8 cellular contexts compared by ENCODE assay signal in genomic region chr7:114026486-114027089, GRCh38.
A peak's percentile ranks its signal among the peaks of the same experiment; 100 is the strongest.
DNase-seq lines count a peak whose midpoint lies in the region; ATAC-seq and TF ChIP-seq lines count a peak whose summit lies in the region.

No MANE protein-coding gene starts in this region.

- H3K27me3 Mint-ChIP-seq in endodermal cell (ENCODE audit: insufficient read depth) (no peaks in the 10 kb centered on the region), nephron (ENCODE audit: low read depth) (no peaks in the 10 kb centered on the region)

- H3K36me3 Mint-ChIP-seq in endodermal cell (ENCODE audit: low read depth) (no peaks in the 10 kb centered on the region), nephron (ENCODE audit: low read depth) (no peaks in the 10 kb centered on the region)

- no peak overlapping the region for H3K27ac Mint-ChIP-seq in endodermal cell
- no peak overlapping the region for H3K27ac Mint-ChIP-seq in nephron

- no peaks in the 10 kb centered on the region for H3K9me3 Mint-ChIP-seq in endodermal cell
- no peaks in the 10 kb centered on the region for H3K9me3 Mint-ChIP-seq in nephron

- TF ChIP-seq CTCF in heart right ventricle (IDR thresholded peaks at IDR 0.05), result peak; percentile 39 to 81 (median 70)
- peak; percentile 87 for TF ChIP-seq CTCF in endodermal cell (conservative IDR thresholded peaks at IDR 0.05)
- TF ChIP-seq CTCF in nephron (IDR thresholded peaks at IDR 0.05; ENCODE audit: unreplicated experiment in 3 of 3), result peak; percentile 60 to 76 (median 66)

- DNase-seq in heart right ventricle (peak in 1 of 2 donors; percentile 18), cardiac septum (ENCODE audit: low spot score) (no peak), HCEC 1CT (peak; percentile 38), LoVo (ENCODE audit: low spot score) (peak; percentile 86), RKO (ENCODE audit: low spot score) (peak; percentile 76), endodermal cell (no peak)

- H3K36me3 ChIP-seq in heart right ventricle (no peaks in the 10 kb centered on the region), endodermal cell (ENCODE audit: control insufficient read depth, insufficient read depth, low read length) (no peaks in the 10 kb centered on the region)

- no peaks in the 10 kb centered on the region for H3K4me1 Mint-ChIP-seq in endodermal cell
- no peaks in the 10 kb centered on the region for H3K4me1 Mint-ChIP-seq in nephron

- no peak overlapping the region for H3K9ac ChIP-seq in endodermal cell (ENCODE audit: extremely low read depth, low read length, poor library complexity, severe bottlenecking)

- H3K4me3 Mint-ChIP-seq in endodermal cell, result no peak overlapping the region
- H3K4me3 Mint-ChIP-seq in nephron, result no peak overlapping the region

- 0 to 4% methylated on average over 1 of the region's 1 CpG for WGBS in heart right ventricle, 2 donors
- WGBS in endodermal cell (ENCODE audit: insufficient coverage in 1 of 2, insufficient read length in 1 of 2), 2 experiments, result 14% methylated on average over 1 of the region's 1 CpG; no CpG with 5 or more reads in 1 of the 2 experiments

- no peak overlapping the region for H3K27ac ChIP-seq in heart right ventricle
- H3K27ac ChIP-seq in endodermal cell (ENCODE audit: low read depth, low read length), result no peak overlapping the region

- ATAC-seq in heart right ventricle, result no peak
- no peak for ATAC-seq in activated CD4-positive, CD25-positive, alpha-beta regulatory T cell treated with anti-CD3 and anti-CD28 coated beads, Interleukin-2, amount 50 U/mL, for 24 hours

- H3K4me3 ChIP-seq in heart right ventricle (no peak overlapping the region), endodermal cell (ENCODE audit: low read length) (no peak overlapping the region)

- H3K4me1 ChIP-seq in heart right ventricle (no peaks in the 10 kb centered on the region), endodermal cell (ENCODE audit: control insufficient read depth, insufficient read depth, low read length) (no peaks in the 10 kb centered on the region)

- intact Hi-C loops in heart right ventricle (cut with DNase I) (loop anchor here in 3 of 10 donors (5.0 to 10.0 kb wide), 3 partner anchors 252 to 1888 kb away; no protein-coding TSS in a partner anchor), cardiac septum (cut with DNase I) (loop anchor here (10.0 kb wide), 1 partner anchor 232 kb away; no protein-coding TSS in a partner anchor)

- H3K9me3 ChIP-seq in heart right ventricle (no peaks in the 10 kb centered on the region), endodermal cell (ENCODE audit: control insufficient read depth, low read length) (no peaks in the 10 kb centered on the region)

- no peaks in the 10 kb centered on the region for H3K27me3 ChIP-seq in heart right ventricle
- H3K27me3 ChIP-seq in endodermal cell (ENCODE audit: control insufficient read depth, insufficient read depth, low read length, poor library complexity, severe bottlenecking), result peaks cover 3% of the 10 kb centered on the region

Comparison
In these comparisons a context has a peak if more than half of its experiments do, and no peak if none do; other contexts are left out.
1. DNase-seq: peak in HCEC 1CT (single experiment), LoVo (single experiment) and RKO (single experiment); none in cardiac septum (single experiment) and endodermal cell (single experiment).
2. Peak in every context shown above with its lines, with median percentiles within 50 percentile points of each other: CTCF ChIP-seq.